ENCODE assay signal across 22 cellular contexts in the genomic region with DNA sequence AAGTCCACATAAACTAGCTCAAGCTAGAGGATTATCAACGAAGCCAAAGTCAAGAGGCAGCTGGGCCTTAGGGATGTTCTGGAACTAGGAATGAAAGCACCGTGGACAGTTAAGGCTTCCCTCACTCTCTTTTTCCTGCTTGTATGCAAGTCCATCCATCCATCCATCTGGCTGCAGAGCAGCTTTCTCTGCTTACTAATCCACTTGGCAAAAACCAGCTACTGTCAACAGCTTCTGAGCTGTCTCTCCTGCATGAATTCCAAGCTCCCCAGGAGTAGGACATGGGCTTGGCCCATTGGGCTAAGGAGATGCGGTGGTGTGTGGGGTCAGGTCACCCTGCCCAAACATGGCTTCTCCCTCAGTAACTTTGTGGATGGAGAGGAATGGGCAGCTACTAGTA.
DNase-seq lines count a peak whose midpoint lies in the region; TF ChIP-seq lines count a peak whose summit lies in the region.
"Had no signal": no experiment of that assay in that cellular context is flagged by ENCODE, and none has a peak within 500 bp of the region (broad histone marks: within the 10 kb centered on the region; RNA-seq: fewer than 3 reads in every experiment).

No MANE protein-coding gene starts in this region.

- intact Hi-C loops in esophagus muscularis mucosa (cut with DNase I), result no loop called here

- WGBS in esophagus muscularis mucosa, result 89% methylated on average over 3 of the region's 3 CpGs

- DNase-seq in RPMI7951 (ENCODE audit: low read depth) (peak; percentile 22), esophagus muscularis mucosa (ENCODE audit: extremely low spot score) (no peak), right atrium auricular region (ENCODE audit: low spot score) (no peak), stromal cell of bone marrow (ENCODE audit: low read depth) (peak; percentile 21), NCI-H774 (lab: John Stamatoyannopoulos, UW) (no peak), NCI-H1436 (lab: John Stamatoyannopoulos, UW) (no peak), dermis blood vessel endothelial cell (no peak)
- DNase-seq: activated naive CD4-positive, alpha-beta T cell treated with Interleukin-2 at 50 U/mL for 16 hours; activated T-cell treated with anti-CD3 and anti-CD28 coated beads, Interleukin-2, amount 50 U/mL, for 48 hours; amygdala; caudate nucleus; CD8-positive, alpha-beta memory T cell; DMS153; GDM1; left cardiac atrium; NCI-H187; NCI-H69; pancreas; thyroid gland had no signal

- peaks cover 28 to 42% (median 35%) of the 10 kb centered on the region in 4 donors for H3K4me1 ChIP-seq in esophagus muscularis mucosa
- H3K4me1 ChIP-seq in right atrium auricular region, result peaks cover 0 to 51% of the 10 kb centered on the region in 2 donors
- H3K4me1 ChIP-seq: HAP-1 had no signal

- TF ChIP-seq EP300 in esophagus muscularis mucosa (IDR thresholded peaks at IDR 0.05), result no peak

- TF ChIP-seq CTCF in esophagus muscularis mucosa (IDR thresholded peaks at IDR 0.05) (no peak), right atrium auricular region (IDR thresholded peaks at IDR 0.05) (no peak)

- no peak for TF ChIP-seq POLR2A in esophagus muscularis mucosa (IDR thresholded peaks at IDR 0.05; ENCODE audit: low read depth)

- no peaks in the 10 kb centered on the region for H3K9me3 ChIP-seq in esophagus muscularis mucosa
- H3K9me3 ChIP-seq in right atrium auricular region, result no peaks in the 10 kb centered on the region
- H3K9me3 ChIP-seq: HAP-1, pancreas, thyroid gland had no signal

- H3K36me3 ChIP-seq in esophagus muscularis mucosa, result no peaks in the 10 kb centered on the region
- H3K36me3 ChIP-seq in right atrium auricular region, result no peaks in the 10 kb centered on the region
- H3K36me3 ChIP-seq: HAP-1, pancreas, thyroid gland had no signal

- H3K27ac ChIP-seq in esophagus muscularis mucosa (replicated peaks in 1 of 4), result peak overlapping the region in 3 of 4 donors; percentile 76 to 80 (median 77)
- H3K27ac ChIP-seq in right atrium auricular region, result peak overlapping the region; percentile 83 to 94
- H3K27ac ChIP-seq: KMS-11 had no signal

- H3K27me3 ChIP-seq in esophagus muscularis mucosa (no peaks in the 10 kb centered on the region), right atrium auricular region (no peaks in the 10 kb centered on the region)
- H3K27me3 ChIP-seq: pancreas, thyroid gland had no signal

- H3K4me3 ChIP-seq in esophagus muscularis mucosa (no peak overlapping the region), right atrium auricular region (no peak overlapping the region)
- H3K4me3 ChIP-seq: HAP-1, pancreas, skin epidermis, thyroid gland had no signal

Comparison
In these comparisons a context has a peak if more than half of its experiments do, and no peak if none do; other contexts are left out.
1. DNase-seq: peak in RPMI7951 (single experiment) and stromal cell of bone marrow (single experiment); none in esophagus muscularis mucosa (single experiment), right atrium auricular region (single experiment), NCI-H774 (single experiment), NCI-H1436 (single experiment) and dermis blood vessel endothelial cell (single experiment).